ENCODE assay signal across 12 cellular contexts in the genomic region with DNA sequence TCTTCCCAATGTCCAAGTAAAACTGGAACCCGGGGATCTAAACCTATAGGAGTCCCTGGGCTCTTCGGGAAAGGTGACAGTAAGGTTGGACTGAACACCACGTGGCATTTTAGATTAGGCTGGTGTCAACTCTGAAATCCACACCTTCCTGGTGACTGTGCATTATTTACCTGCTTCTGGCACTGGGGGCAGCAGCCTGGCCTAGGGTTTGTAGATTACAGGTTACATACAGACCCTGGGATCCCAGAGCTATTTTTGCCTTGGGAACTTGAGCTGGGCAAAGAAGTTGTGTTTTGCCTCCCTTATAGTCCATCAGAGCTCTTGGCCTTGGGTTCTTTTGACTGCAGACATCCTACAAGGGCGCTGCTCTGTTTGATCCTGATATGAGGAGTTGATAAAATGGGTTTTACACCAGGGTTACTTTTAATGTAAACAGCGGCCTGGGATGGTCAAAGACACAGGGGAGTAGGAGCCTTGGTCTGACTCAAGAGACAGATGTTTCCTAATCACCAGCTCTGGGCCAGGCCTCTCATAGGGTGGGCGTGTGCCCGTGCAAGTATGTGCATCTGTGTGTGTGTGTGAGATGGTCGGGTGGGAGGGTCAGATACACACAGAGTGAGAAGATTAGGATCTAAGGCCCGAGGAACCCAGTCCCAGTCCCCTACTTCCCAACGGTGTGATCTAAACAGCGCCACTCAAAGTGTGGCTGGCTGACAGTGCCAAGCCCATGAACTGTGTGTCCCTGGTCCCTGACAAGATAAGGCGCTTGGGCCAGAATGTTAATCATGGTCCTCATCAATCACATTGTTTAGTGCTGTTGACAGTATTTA.
DNase-seq lines count a peak whose midpoint lies in the region; ATAC-seq and TF ChIP-seq lines count a peak whose summit lies in the region.
"Had no signal": no experiment of that assay in that cellular context is flagged by ENCODE, and none has a peak within 500 bp of the region (broad histone marks: within the 10 kb centered on the region; RNA-seq: fewer than 3 reads in every experiment).

No MANE protein-coding gene starts in this region.

- H3K27me3 ChIP-seq in osteoblast (ENCODE audit: insufficient read depth, low read length) = no peaks in the 10 kb centered on the region

- DNase-seq in KBM-7 = peak; percentile 19
- DNase-seq in amniotic epithelial cell (ENCODE audit: low read depth) = peak; percentile 64
- DNase-seq in osteoblast (ENCODE audit: insufficient read length, low spot score, missing footprints) = peak; percentile 78
- no peak for DNase-seq in HuH-7.5 (ENCODE audit: low spot score)
- no peak for DNase-seq in NCI-H1417 (lab: John Stamatoyannopoulos, UW)
- DNase-seq: activated naive CD4-positive, alpha-beta T cell; natural killer cell; NCI-H2081 had no signal

- no peaks in the 10 kb centered on the region for H3K9me3 ChIP-seq in osteoblast (ENCODE audit: low read depth, low read length)
- H3K9me3 ChIP-seq: Caco-2 had no signal

- no peak overlapping the region for H3K4me2 ChIP-seq in osteoblast (ENCODE audit: insufficient read depth, low read length)

- H2AFZ ChIP-seq in osteoblast (ENCODE audit: low read length) = no peak overlapping the region

- no peak overlapping the region for H3K4me3 ChIP-seq in osteoblast (ENCODE audit: insufficient read depth, low read length)

- TF ChIP-seq CTCF in GM12872 (IDR thresholded peaks at IDR 0.05; ENCODE audit: insufficient read depth, low read depth, low read length) (0 out of 3 replicates have a peak, but pooled peaks have one; percentile 8), osteoblast (IDR thresholded peaks at IDR 0.05; ENCODE audit: extremely low read depth, low read depth, low read length) (no peak)

- no peaks in the 10 kb centered on the region for H3K79me2 ChIP-seq in osteoblast (ENCODE audit: insufficient read depth, low read length)

- no peaks in the 10 kb centered on the region for H3K4me1 ChIP-seq in osteoblast (ENCODE audit: insufficient read depth, low read length)
- H3K4me1 ChIP-seq: Caco-2 had no signal

- no peak for ATAC-seq in HG03175 (IDR thresholded peaks at IDR 0.05; ENCODE audit: unreplicated experiment)
- ATAC-seq: left lobe of liver, natural killer cell had no signal

- H3K27ac ChIP-seq in osteoblast (ENCODE audit: low read depth, low read length) = no peak overlapping the region

- H4K20me1 ChIP-seq in osteoblast (ENCODE audit: insufficient read depth, low read length) = no peaks in the 10 kb centered on the region

- in situ Hi-C loops in KBM-7 (cut with MboI; ENCODE audit: low pct_unique_long_range_greater_than_20kb, low sequenced_read_pairs) = no loop called here

- H3K36me3 ChIP-seq in osteoblast (ENCODE audit: insufficient read depth, low read length) = no peaks in the 10 kb centered on the region

Comparison
In these comparisons a context has a peak if more than half of its experiments do, and no peak if none do; other contexts are left out.
1. DNase-seq: peak in KBM-7 (single experiment), amniotic epithelial cell (single experiment) and osteoblast (single experiment); none in HuH-7.5 (single experiment) and NCI-H1417 (0 of 3).